In the genomic region with DNA sequence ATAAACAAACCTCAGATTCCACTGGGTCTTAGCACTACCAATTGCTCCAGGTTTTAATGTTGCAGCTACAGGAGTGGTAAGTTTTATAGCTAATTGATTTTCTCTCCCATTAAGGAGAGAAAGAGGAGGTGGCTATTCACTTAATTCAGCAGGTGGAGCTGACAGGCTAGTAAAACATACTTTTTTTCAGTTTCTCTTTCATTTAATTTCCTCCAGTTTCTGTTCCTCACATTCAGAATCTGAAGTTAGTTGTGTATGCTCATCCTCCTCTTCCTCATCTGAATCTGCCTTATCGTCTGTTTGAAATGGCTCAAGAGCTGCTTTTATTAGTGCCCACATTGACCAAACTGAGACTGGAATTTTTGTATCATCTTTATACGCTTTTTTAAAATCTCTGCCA, we compare ENCODE assay signal across 19 cellular contexts.
A peak's percentile ranks its signal among the peaks of the same experiment; 100 is the strongest.
DNase-seq lines count a peak whose midpoint lies in the region; ATAC-seq and TF ChIP-seq lines count a peak whose summit lies in the region.
"Had no signal": no experiment of that assay in that cellular context is flagged by ENCODE, and none has a peak within 500 bp of the region (broad histone marks: within the 10 kb centered on the region; RNA-seq: fewer than 3 reads in every experiment).

No MANE protein-coding gene starts in this region.

- ATAC-seq in GM19324 (IDR thresholded peaks at IDR 0.05; ENCODE audit: low FRiP score, unreplicated experiment) = peak; percentile 70
- peak; percentile 77 for ATAC-seq in GM21717 (IDR thresholded peaks at IDR 0.05; ENCODE audit: unreplicated experiment)
- peak; percentile 76 for ATAC-seq in HG03469 (IDR thresholded peaks at IDR 0.05; ENCODE audit: unreplicated experiment)
- ATAC-seq in omental fat pad (ENCODE audit: low FRiP score) = no peak
- no peak for ATAC-seq in sciatic nerve
- ATAC-seq: foreskin keratinocyte, left lung, mucosa of descending colon had no signal

- intact Hi-C loops in sciatic nerve (cut with DNase I) = no loop called here

- no peak for TF ChIP-seq CTCF in GM12865 (IDR thresholded peaks at IDR 0.05; ENCODE audit: insufficient read depth, low read depth, low read length, missing control alignments)
- no peak for TF ChIP-seq CTCF in omental fat pad (IDR thresholded peaks at IDR 0.05)

- no peak overlapping the region for H3K4me3 ChIP-seq in GM12865 (ENCODE audit: low read depth, low read length)
- H3K4me3 ChIP-seq: adrenal gland, left lung, mucosa of descending colon, thyroid gland had no signal

- DNase-seq in GM12865 (ENCODE audit: low read depth) (peak; percentile 15), inferior parietal cortex (ENCODE audit: extremely low spot score) (no peak), NCI-H510A (lab: John Stamatoyannopoulos, UW) (no peak), omental fat pad (ENCODE audit: low spot score) (no peak), sciatic nerve (ENCODE audit: low spot score) (no peak)
- DNase-seq: 8988T; adrenal gland; DMS79; foreskin keratinocyte; left lung; mucosa of descending colon; NCI-H2081 treated with DMSO at 0.1 percent for 48 hours; NCI-H526 treated with DMSO at 0.1 percent for 48 hours; occipital lobe; stimulated activated CD4-positive, alpha-beta T cell treated with anti-CD3 and anti-CD28 coated beads, Interleukin-4, amount 100 ng/mL, for 24 hours; thyroid gland had no signal

Comparison
In these comparisons a context has a peak if more than half of its experiments do, and no peak if none do; other contexts are left out.
1. ATAC-seq: peak in GM19324 (single experiment), GM21717 (single experiment) and HG03469 (single experiment); none in omental fat pad (single experiment) and sciatic nerve (single experiment).